8 cellular contexts compared by ENCODE assay signal in the genomic region with DNA sequence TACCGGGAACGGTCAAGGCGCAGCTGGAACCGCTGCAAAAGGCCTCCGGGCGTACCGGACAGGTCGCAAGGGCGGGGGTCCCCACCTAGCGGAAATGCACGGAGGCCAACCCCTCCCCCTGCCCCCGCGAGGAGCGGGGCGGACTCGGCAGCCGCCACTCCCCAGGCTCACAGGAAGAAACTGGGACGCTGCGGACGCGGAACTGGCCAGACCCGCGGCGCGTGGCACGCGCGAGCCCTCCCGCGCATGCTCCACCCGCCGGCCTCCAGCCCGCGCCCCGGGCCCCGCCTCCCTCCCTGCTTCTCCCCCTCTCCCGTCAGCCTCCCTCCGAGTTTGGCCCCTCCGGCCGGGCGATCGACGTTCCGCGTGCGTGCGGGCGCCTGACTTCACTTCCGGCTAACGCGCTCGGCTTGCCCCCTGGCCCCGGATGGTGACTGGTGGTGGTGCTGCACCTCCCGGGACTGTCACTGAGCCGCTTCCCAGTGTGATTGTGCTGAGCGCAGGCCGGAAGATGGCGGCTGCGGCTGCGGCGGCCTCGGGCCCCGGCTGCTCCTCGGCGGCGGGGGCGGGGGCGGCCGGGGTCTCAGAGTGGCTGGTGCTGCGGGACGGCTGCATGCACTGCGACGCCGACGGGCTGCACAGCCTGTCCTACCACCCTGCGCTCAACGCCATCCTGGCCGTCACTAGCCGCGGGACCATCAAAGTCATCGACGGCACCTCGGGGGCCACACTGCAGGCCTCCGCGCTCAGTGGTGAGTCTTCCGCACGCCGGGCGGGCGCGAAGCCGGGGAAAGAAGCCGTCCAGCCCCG. TPM values are rescaled to one million over a fixed set of nuclear protein-coding genes. Genes with fewer than 3 reads are reported as not detected.
DNase-seq lines count a peak whose midpoint lies in the region; ATAC-seq and TF ChIP-seq lines count a peak whose summit lies in the region.

BIRC6 (plus strand) TSS at position 289 of the 810 bp plus-strand sequence; CDS start at position 428, 139 bp downstream.

- 0% methylated on average over 94 of the region's 94 CpGs for WGBS in ectodermal cell, 2 experiments

- peak; percentile 97 to 99 for ATAC-seq in lower lobe of right lung

- H3K4me3 ChIP-seq in ectodermal cell (ENCODE audit: insufficient read depth, low read depth, low read length) (peak within 1 kb of the TSS; percentile 100), lower lobe of right lung (peak within 1 kb of the TSS; percentile 76)

- intact Hi-C loops in lower lobe of right lung (cut with DNase I): no loop called here

- no peaks in the 10 kb centered on the region for H3K27me3 ChIP-seq in ectodermal cell (ENCODE audit: control insufficient read depth, insufficient read depth, low read length, poor library complexity, severe bottlenecking)
- no peaks in the 10 kb centered on the region for H3K27me3 ChIP-seq in lower lobe of right lung (ENCODE audit: low read depth)

- no peaks in the 10 kb centered on the region for H3K9me3 ChIP-seq in ectodermal cell (ENCODE audit: control insufficient read depth, low read length)
- H3K9me3 ChIP-seq in lower lobe of right lung: no peaks in the 10 kb centered on the region

- peaks cover 6% of the 10 kb centered on the region for H3K4me1 ChIP-seq in ectodermal cell (ENCODE audit: control insufficient read depth, insufficient read depth, low read length)
- H3K4me1 ChIP-seq in lower lobe of right lung: peaks cover 42% of the 10 kb centered on the region

- TF ChIP-seq CTCF in GM20000 (IDR thresholded peaks at IDR 0.05; ENCODE audit: extremely low read depth, missing control alignments): no peak
- TF ChIP-seq CTCF in lower lobe of right lung (IDR thresholded peaks at IDR 0.05): no peak

- H3K27ac ChIP-seq in ectodermal cell (ENCODE audit: insufficient read depth, low read depth, low read length, poor library complexity, severe bottlenecking) (peak within 1 kb of the TSS; percentile 91), lower lobe of right lung (peak within 1 kb of the TSS; percentile 97)

- H3K36me3 ChIP-seq in ectodermal cell (ENCODE audit: control insufficient read depth, insufficient read depth, low read length) (no peaks in the 10 kb centered on the region), lower lobe of right lung (no peaks in the 10 kb centered on the region)

- peak; percentile 93 for DNase-seq in CMK (ENCODE audit: low read depth)
- DNase-seq in GM20000 (ENCODE audit: low spot score): peak; percentile 99
- peak; percentile 79 for DNase-seq in HS-5 (ENCODE audit: low read depth)
- DNase-seq in NK-92 (lab: John Stamatoyannopoulos, UW; ENCODE audit: unreplicated experiment): peak; percentile 36
- peak; percentile 79 to 87 for DNase-seq in activated CD8-positive, alpha-beta memory T cell treated with anti-CD3 and anti-CD28 coated beads for 1 hour (ENCODE audit: extremely low read depth in 1 of 2, low read depth in 1 of 2)
- DNase-seq in lower lobe of right lung: peak; percentile 99
- peak; percentile 74 to 91 (median 78) for DNase-seq in stimulated activated CD4-positive, alpha-beta T cell treated with anti-CD3 and anti-CD28 coated beads, TNF-alpha, amount 100 ng/mL, for 1 hour (ENCODE audit: low read depth in 3 of 3, low spot score in 1 of 3)

RNA-seq across cellular contexts. Expression of gene BIRC6, which starts in this region (rescaled TPM):
- polyA plus RNA-seq in ectodermal cell (2013, experiment 1 of 4): 27.1 TPM
- polyA plus RNA-seq in ectodermal cell (2013, experiment 2 of 4): 29.9 TPM
- 22.1 TPM for polyA plus RNA-seq in ectodermal cell (2013, experiment 3 of 4)
- polyA plus RNA-seq in ectodermal cell (2013, experiment 4 of 4): 25.8 TPM
- total RNA-seq in lower lobe of right lung: 88.3 TPM

Comparison
In these comparisons a context has a peak if more than half of its experiments do, and no peak if none do; other contexts are left out.
1. Peak in every context shown above with its lines: DNase-seq, ATAC-seq, H3K4me3 ChIP-seq and H3K27ac ChIP-seq.
2. DNase-seq: peak in every context shown above with its lines; median percentile 99 in GM20000; 99 in lower lobe of right lung; 93 in CMK; 83 in activated CD8-positive, alpha-beta memory T cell treated with anti-CD3 and anti-CD28 coated beads for 1 hour; 79 in HS-5; 78 in stimulated activated CD4-positive, alpha-beta T cell treated with anti-CD3 and anti-CD28 coated beads, TNF-alpha, amount 100 ng/mL, for 1 hour; 36 in NK-92.